In genomic region chr5:177454397-177455035, GRCh38 we compare ENCODE assay signal across 8 cellular contexts. TPM values are rescaled to one million over a fixed set of nuclear protein-coding genes. Genes with fewer than 3 reads are reported as not detected.
DNase-seq lines count a peak whose midpoint lies in the region; ATAC-seq and TF ChIP-seq lines count a peak whose summit lies in the region.

No MANE protein-coding gene starts in this region.

- H3K27ac Mint-ChIP-seq in endothelial cell (ENCODE audit: unreplicated experiment) (no peak overlapping the region), mesothelial cell of epicardium (no peak overlapping the region)

- ATAC-seq in GM19455 (IDR thresholded peaks at IDR 0.05; ENCODE audit: unreplicated experiment) = peak; percentile 42

- DNase-seq in COLO829 (ENCODE audit: low spot score) (peak; percentile 87), HK-2 (ENCODE audit: unreplicated experiment) (peak; percentile 90), NOMO-1 treated with DMSO at 0.1 percent for 48 hours (lab: John Stamatoyannopoulos, UW; ENCODE audit: unreplicated experiment) (peak; percentile 88), endothelial cell (ENCODE audit: low spot score) (peak; percentile 99), mesothelial cell of epicardium (ENCODE audit: low spot score in 2 of 2, unreplicated experiment in 2 of 2) (peak; percentile 90 to 97)
- DNase-seq in activated CD8-positive, alpha-beta memory T cell treated with anti-CD3 and anti-CD28 coated beads, Interleukin-2, amount 50 U/mL, for 4 hours = peak; percentile 97
- DNase-seq in stimulated activated CD8-positive, alpha-beta memory T cell treated with anti-CD3 and anti-CD28 coated beads, Interleukin-15, amount 100 ng/mL, for 4 hours (ENCODE audit: low read depth in 2 of 2) = peak; percentile 86 to 92

- TF ChIP-seq CTCF in endothelial cell (IDR thresholded peaks at IDR 0.05; ENCODE audit: unreplicated experiment) = peak; percentile 90
- TF ChIP-seq CTCF in mesothelial cell of epicardium (IDR thresholded peaks at IDR 0.05; ENCODE audit: unreplicated experiment) = peak; percentile 91

- H3K36me3 Mint-ChIP-seq in endothelial cell (ENCODE audit: low read depth, unreplicated experiment) (peaks cover 3% of the 10 kb centered on the region), mesothelial cell of epicardium (peaks cover 3% of the 10 kb centered on the region)

- H3K4me3 Mint-ChIP-seq in endothelial cell (ENCODE audit: unreplicated experiment) (no peak overlapping the region), mesothelial cell of epicardium (peak overlapping the region; percentile 72)

- H3K27me3 Mint-ChIP-seq in endothelial cell (ENCODE audit: unreplicated experiment) (peaks cover 24% of the 10 kb centered on the region), mesothelial cell of epicardium (ENCODE audit: low read depth) (peaks cover 1% of the 10 kb centered on the region)

- H3K9me3 Mint-ChIP-seq in endothelial cell (ENCODE audit: unreplicated experiment) = no peaks in the 10 kb centered on the region
- no peaks in the 10 kb centered on the region for H3K9me3 Mint-ChIP-seq in mesothelial cell of epicardium

- H3K4me1 Mint-ChIP-seq in endothelial cell (ENCODE audit: unreplicated experiment) (peaks cover 7% of the 10 kb centered on the region), mesothelial cell of epicardium (peaks cover 17% of the 10 kb centered on the region)

RNA-seq across cellular contexts. Expression of gene PRR7, which starts 7.9 kb away (rescaled TPM):
- 0.97 TPM for total RNA-seq in endothelial cell (ENCODE audit: unreplicated experiment)
- 5.3 to 5.9 TPM (median 5.7 TPM) in 3 replicates for total RNA-seq in mesothelial cell of epicardium

RNA-seq across cellular contexts. Expression of gene DBN1, which starts 18.9 kb away (rescaled TPM):
- total RNA-seq in endothelial cell (ENCODE audit: unreplicated experiment) = 315 TPM
- 365 to 369 TPM (median 367 TPM) in 3 replicates for total RNA-seq in mesothelial cell of epicardium

RNA-seq across cellular contexts. Expression of gene GRK6, which starts 28.0 kb away (rescaled TPM):
- total RNA-seq in endothelial cell (ENCODE audit: unreplicated experiment) (33.1 TPM), mesothelial cell of epicardium (44.9 to 48.2 TPM (median 45.3 TPM) in 3 replicates)

RNA-seq across cellular contexts. Expression of gene PDLIM7, which starts 42.9 kb away (rescaled TPM):
- total RNA-seq in endothelial cell (ENCODE audit: unreplicated experiment) (238 TPM), mesothelial cell of epicardium (472 to 494 TPM (median 482 TPM) in 3 replicates)

RNA-seq across cellular contexts. Expression of gene F12, which starts 45.2 kb away (rescaled TPM):
- total RNA-seq in endothelial cell (ENCODE audit: unreplicated experiment) = 1.4 TPM
- 2.1 to 2.7 TPM (median 2.3 TPM) in 3 replicates for total RNA-seq in mesothelial cell of epicardium

Comparison
In these comparisons a context has a peak if more than half of its experiments do, and no peak if none do; other contexts are left out.
1. Peak in every context shown above with its lines: DNase-seq and ATAC-seq.